ENCODE assay signal across 8 cellular contexts in the genomic region with DNA sequence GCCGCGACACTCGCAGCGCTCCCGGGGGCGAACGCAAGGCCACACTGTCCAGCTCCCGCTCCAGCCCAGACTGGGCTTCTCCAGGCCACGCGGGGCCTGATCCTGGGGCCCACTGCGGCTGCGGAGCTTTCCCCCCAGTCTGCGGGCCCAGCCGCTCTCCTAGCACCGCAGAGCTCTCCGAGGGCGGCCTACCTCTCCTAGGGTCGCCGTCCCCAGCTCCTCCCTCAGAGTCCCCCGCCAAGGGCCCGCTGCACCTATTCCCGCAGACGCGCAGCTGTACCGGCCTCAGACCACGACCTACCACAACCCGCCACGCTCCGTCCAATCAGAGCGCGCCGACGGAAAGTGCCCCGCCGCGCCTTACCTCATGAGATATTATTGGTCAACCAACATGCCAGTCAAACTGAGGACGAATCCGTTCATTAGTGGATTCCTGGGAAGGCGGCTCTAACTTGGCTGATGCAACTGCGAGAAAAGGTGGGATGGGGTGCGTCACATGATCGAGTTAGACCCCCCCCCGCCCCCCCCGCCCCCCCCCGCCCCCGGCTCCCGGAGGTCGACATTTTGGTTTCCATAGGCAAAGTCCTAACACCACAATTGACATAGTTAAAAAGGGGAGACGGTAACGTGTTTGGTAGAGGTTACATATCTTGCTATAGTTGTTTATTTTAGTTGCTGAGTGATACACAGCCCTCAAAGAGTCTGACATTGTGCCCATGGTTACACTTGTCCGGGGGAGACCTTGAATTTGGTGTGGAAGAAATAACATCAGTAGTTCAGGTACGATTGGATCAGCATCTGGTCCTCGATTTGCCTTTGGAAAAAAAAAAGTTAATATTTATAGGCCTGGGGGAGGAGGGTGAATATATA. TPM values are rescaled to one million over a fixed set of nuclear protein-coding genes. Genes with fewer than 3 reads are reported as not detected.
DNase-seq lines count a peak whose midpoint lies in the region; ATAC-seq and TF ChIP-seq lines count a peak whose summit lies in the region.

AARS1 (minus strand) TSS at position 278 of the 870 bp plus-strand sequence. CDS start 6,743 bp downstream, outside the sequence.

- no peaks in the 10 kb centered on the region for H3K27me3 Mint-ChIP-seq in natural killer cell treated with Interleukin-12 subunit alpha and Interleukin-12 subunit beta and Interleukin-15 and Interleukin-18, amount 100 ng/mL, for 72 hours

- peak; percentile 99 for DNase-seq in EH (ENCODE audit: low read depth)
- DNase-seq in H4 (ENCODE audit: low spot score), result peak; percentile 100
- DNase-seq in LoVo (ENCODE audit: low spot score), result peak; percentile 99
- peak; percentile 99 for DNase-seq in RWPE2 (ENCODE audit: low spot score)
- peak; percentile 93 for DNase-seq in activated T-helper 9 cell treated with anti-CD3 and anti-CD28 coated beads, Interleukin-2, amount 50 U/mL, for 16 hours (ENCODE audit: low read depth)
- peak; percentile 100 for DNase-seq in fibroblast of peridontal ligament (ENCODE audit: extremely low read depth)
- peak; percentile 98 for DNase-seq in natural killer cell treated with Interleukin-12 subunit alpha and Interleukin-12 subunit beta and Interleukin-15 and Interleukin-18, amount 100 ng/mL, for 72 hours (ENCODE audit: low spot score)
- peak; percentile 95 for DNase-seq in stimulated activated naive CD8-positive, alpha-beta T cell treated with anti-CD3 and anti-CD28 coated beads, Interleukin-15, Interleukin-2, amounts not matched to agents 100 U/mL and 50 U/mL, for 24 hours

- peaks cover 14 to 16% of the 10 kb centered on the region in 2 donors for H3K4me1 Mint-ChIP-seq in natural killer cell treated with Interleukin-12 subunit alpha and Interleukin-12 subunit beta and Interleukin-15 and Interleukin-18, amount 100 ng/mL, for 72 hours (ENCODE audit: low read depth in 2 of 2)

- peak within 1 kb of the TSS; percentile 93 to 98 for H3K27ac Mint-ChIP-seq in natural killer cell treated with Interleukin-12 subunit alpha and Interleukin-12 subunit beta and Interleukin-15 and Interleukin-18, amount 100 ng/mL, for 72 hours

- no peak for TF ChIP-seq CTCF in RWPE2 (IDR thresholded peaks at IDR 0.05; ENCODE audit: poor library complexity, severe bottlenecking)

- peaks cover 10% of the 10 kb centered on the region for H3K36me3 Mint-ChIP-seq in natural killer cell treated with Interleukin-12 subunit alpha and Interleukin-12 subunit beta and Interleukin-15 and Interleukin-18, amount 100 ng/mL, for 72 hours

- H3K27me3 ChIP-seq in RWPE2 (ENCODE audit: insufficient read depth, poor library complexity, severe bottlenecking), result no peaks in the 10 kb centered on the region

- H3K36me3 ChIP-seq in RWPE2 (ENCODE audit: low read depth), result peaks cover 33% of the 10 kb centered on the region

- no peaks in the 10 kb centered on the region for H3K9me3 Mint-ChIP-seq in natural killer cell treated with Interleukin-12 subunit alpha and Interleukin-12 subunit beta and Interleukin-15 and Interleukin-18, amount 100 ng/mL, for 72 hours

- H3K4me1 ChIP-seq in RWPE2 (ENCODE audit: insufficient read depth, poor library complexity, severe bottlenecking), result peaks cover 10% of the 10 kb centered on the region

- H3K9me3 ChIP-seq in RWPE2 (ENCODE audit: severe bottlenecking), result no peaks in the 10 kb centered on the region

- H3K4me3 ChIP-seq in RWPE2 (ENCODE audit: severe bottlenecking), result peak within 1 kb of the TSS; percentile 76

- peak within 1 kb of the TSS; percentile 97 for H3K4me3 Mint-ChIP-seq in natural killer cell treated with Interleukin-12 subunit alpha and Interleukin-12 subunit beta and Interleukin-15 and Interleukin-18, amount 100 ng/mL, for 72 hours

- peak; percentile 99 for ATAC-seq in RWPE2 (ENCODE audit: low read depth)
- peak; percentile 99 for ATAC-seq in natural killer cell treated with Interleukin-12 subunit alpha and Interleukin-12 subunit beta and Interleukin-15 and Interleukin-18, amount 100 ng/mL, for 72 hours
- ATAC-seq in stimulated activated naive CD8-positive, alpha-beta T cell treated with anti-CD3 and anti-CD28 coated beads, Interleukin-15, Interleukin-2, amounts not matched to agents 100 U/mL and 50 U/mL, for 24 hours, result peak; percentile 100

- peak within 1 kb of the TSS; percentile 67 for H3K27ac ChIP-seq in RWPE2 (ENCODE audit: poor library complexity, severe bottlenecking)

RNA-seq across cellular contexts. Expression of gene AARS1, which starts in this region (rescaled TPM):
- 70.9 and 77.1 TPM in 2 replicates for total RNA-seq in H4 (2014; rRNA removed; shearing (Covaris generic))
- total RNA-seq in natural killer cell treated with Interleukin-12 subunit alpha and Interleukin-12 subunit beta and Interleukin-15 and Interleukin-18, amount 100 ng/mL, for 72 hours, result 100 to 1,000 TPM; 109 to 130 TPM

Comparison
In these comparisons a context has a peak if more than half of its experiments do, and no peak if none do; other contexts are left out.
1. Peak in every context shown above with its lines: DNase-seq, ATAC-seq, H3K4me3 ChIP-seq and H3K27ac ChIP-seq.